10 cellular contexts compared by ENCODE assay signal in the genomic region with DNA sequence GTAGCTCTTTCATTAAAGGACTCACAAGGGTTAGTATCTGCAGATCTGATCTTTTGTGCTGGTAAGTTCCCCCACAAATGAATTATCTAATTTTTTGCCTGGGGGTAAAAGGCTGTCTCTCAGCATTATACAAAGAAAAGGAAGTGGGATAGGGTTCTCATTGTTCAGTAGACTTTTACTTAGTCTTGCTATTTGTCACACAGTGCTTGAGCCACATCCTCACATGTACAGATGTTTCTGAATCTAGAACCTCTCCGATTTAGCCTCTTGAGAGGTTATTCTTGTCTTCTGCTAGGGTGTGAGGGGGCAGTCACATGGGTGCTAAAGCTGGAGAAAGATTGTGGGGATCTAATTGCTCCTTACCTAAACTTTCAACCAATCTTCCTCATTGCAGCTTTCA.
DNase-seq lines count a peak whose midpoint lies in the region; ATAC-seq and TF ChIP-seq lines count a peak whose summit lies in the region.
"Had no signal": no experiment of that assay in that cellular context is flagged by ENCODE, and none has a peak within 500 bp of the region (broad histone marks: within the 10 kb centered on the region; RNA-seq: fewer than 3 reads in every experiment).

No MANE protein-coding gene starts in this region.

- H3K27ac ChIP-seq in psoas muscle = no peak overlapping the region

- H3K4me3 ChIP-seq in psoas muscle = no peak overlapping the region

- WGBS in psoas muscle, 3 donors = 67 to 95% (median 84%) methylated on average over 1 of the region's 1 CpG

- H3K27me3 ChIP-seq in psoas muscle (ENCODE audit: insufficient read depth in 3 of 3, low read length in 2 of 3) = no peaks in the 10 kb centered on the region

- H3K9me3 ChIP-seq in psoas muscle = no peaks in the 10 kb centered on the region

- intact Hi-C loops in psoas muscle (cut with DNase I) = no loop called here

- no peaks in the 10 kb centered on the region for H3K4me1 ChIP-seq in psoas muscle

- no peaks in the 10 kb centered on the region for H3K36me3 ChIP-seq in psoas muscle (ENCODE audit: insufficient read depth in 1 of 2, low read depth in 1 of 2)

- ATAC-seq in GM21723 (IDR thresholded peaks at IDR 0.05; ENCODE audit: unreplicated experiment) (peak; percentile 77), psoas muscle (no peak)

- TF ChIP-seq CTCF in psoas muscle (IDR thresholded peaks at IDR 0.05) = no peak

- DNase-seq in SIG-M5 treated with dmso at 0.1 percent for 504 hours (lab: John Stamatoyannopoulos, UW; ENCODE audit: unreplicated experiment) (peak; percentile 45), SIG-M5 (lab: John Stamatoyannopoulos, UW) (no peak), M059J (ENCODE audit: low read depth) (peak; percentile 29), putamen (ENCODE audit: low spot score) (peak; percentile 2), psoas muscle (no peak), SK-N-DZ (ENCODE audit: low spot score) (no peak), cerebellar nuclear complex (lab: John Stamatoyannopoulos, UW) (no peak)
- DNase-seq: 8988T; activated CD4-positive, alpha-beta memory T cell treated with anti-CD3 and anti-CD28 coated beads, Interleukin-2, amount 10 ng/mL, durations not matched to agents 7 days and 5 days had no signal

Comparison
In these comparisons a context has a peak if more than half of its experiments do, and no peak if none do; other contexts are left out.
1. DNase-seq: peak in SIG-M5 treated with dmso at 0.1 percent for 504 hours (single experiment), M059J (single experiment) and putamen (single experiment); none in SIG-M5 (single experiment), psoas muscle (0 of 2), SK-N-DZ (single experiment) and cerebellar nuclear complex (0 of 2).